23 cellular contexts compared by ENCODE assay signal in genomic region chr1:22461100-22461499, GRCh38.
"Had no signal": no experiment of that assay in that cellular context is flagged by ENCODE, and none has a peak within 500 bp of the region (broad histone marks: within the 10 kb centered on the region; RNA-seq: fewer than 3 reads in every experiment).

No MANE protein-coding gene starts in this region.

- H3K27me3 Mint-ChIP-seq: activated CD4-positive, alpha-beta memory T cell treated with anti-CD3 and anti-CD28 coated beads, Interleukin-2, amount 10 ng/mL, durations not matched to agents 7 days and 5 days; activated CD4-positive, alpha-beta T cell treated with anti-CD3 and anti-CD28 coated beads for 36 hours; activated naive CD8-positive, alpha-beta T cell treated with anti-CD3 and anti-CD28 coated beads, Interleukin-2, amount 10 ng/mL, durations not matched to agents 7 days and 5 days; T-cell had no signal

- DNase-seq: activated CD4-positive, alpha-beta memory T cell treated with anti-CD3 and anti-CD28 coated beads, Interleukin-2, amount 10 ng/mL, durations not matched to agents 7 days and 5 days; activated CD4-positive, alpha-beta T cell treated with anti-CD3 and anti-CD28 coated beads for 36 hours; activated CD4-positive, alpha-beta T cell treated with anti-CD3 and anti-CD28 coated beads, Interleukin-2, amount 50 U/mL, for 1 hour; activated CD8-positive, alpha-beta memory T cell treated with anti-CD3 and anti-CD28 coated beads, Interleukin-2, amount 50 U/mL, for 4 hours; activated naive CD4-positive, alpha-beta T cell treated with anti-CD3 and anti-CD28 coated beads, Interleukin-2, amount 50 U/mL, for 16 hours; activated naive CD8-positive, alpha-beta T cell treated with anti-CD3 and anti-CD28 coated beads, Interleukin-2, amount 10 ng/mL, durations not matched to agents 7 days and 5 days; activated T-cell treated with anti-CD3 and anti-CD28 coated beads, Interleukin-2, amount 50 U/mL, for 72 hours; adrenal gland; aorta; caudate nucleus; Kasumi-1; NCI-H1105 treated with DMSO at 0.1 percent for 48 hours; NCI-H1436 treated with DMSO at 0.1 percent for 48 hours; NCI-H187; NCI-H2081; NCI-H510A treated with DMSO at 0.1 percent for 48 hours; NCI-H69; NK-92 treated with Interleukin-12 subunit alpha and Interleukin-12 subunit beta, amount 100 ng/mL, for 24 hours; OCI-M1; SHP77 treated with DMSO at 0.1 percent for 48 hours; T-cell had no signal

- H3K9me3 Mint-ChIP-seq: activated T-cell treated with anti-CD3 and anti-CD28 coated beads, Interleukin-2, amount 50 U/mL, for 72 hours; T-cell had no signal

- FAIRE-seq: K562 had no signal

- ATAC-seq: activated CD4-positive, alpha-beta T cell treated with anti-CD3 and anti-CD28 coated beads for 36 hours; activated T-cell treated with anti-CD3 and anti-CD28 coated beads, Interleukin-2, amount 50 U/mL, for 72 hours; Panc1; T-cell had no signal

- H3K27ac Mint-ChIP-seq: activated CD4-positive, alpha-beta memory T cell treated with anti-CD3 and anti-CD28 coated beads, Interleukin-2, amount 10 ng/mL, durations not matched to agents 7 days and 5 days; activated CD4-positive, alpha-beta T cell treated with anti-CD3 and anti-CD28 coated beads for 36 hours; activated naive CD8-positive, alpha-beta T cell treated with anti-CD3 and anti-CD28 coated beads, Interleukin-2, amount 10 ng/mL, durations not matched to agents 7 days and 5 days; activated T-cell treated with anti-CD3 and anti-CD28 coated beads, Interleukin-2, amount 50 U/mL, for 72 hours; T-cell had no signal

- H3K4me3 Mint-ChIP-seq: activated CD4-positive, alpha-beta memory T cell treated with anti-CD3 and anti-CD28 coated beads, Interleukin-2, amount 10 ng/mL, durations not matched to agents 7 days and 5 days; activated CD4-positive, alpha-beta T cell treated with anti-CD3 and anti-CD28 coated beads for 36 hours; activated naive CD8-positive, alpha-beta T cell treated with anti-CD3 and anti-CD28 coated beads, Interleukin-2, amount 10 ng/mL, durations not matched to agents 7 days and 5 days; activated T-cell treated with anti-CD3 and anti-CD28 coated beads, Interleukin-2, amount 50 U/mL, for 72 hours; T-cell had no signal

- H3K9me3 ChIP-seq: adrenal gland had no signal
